1 cellular context compared by ENCODE assay signal in the genomic region with DNA sequence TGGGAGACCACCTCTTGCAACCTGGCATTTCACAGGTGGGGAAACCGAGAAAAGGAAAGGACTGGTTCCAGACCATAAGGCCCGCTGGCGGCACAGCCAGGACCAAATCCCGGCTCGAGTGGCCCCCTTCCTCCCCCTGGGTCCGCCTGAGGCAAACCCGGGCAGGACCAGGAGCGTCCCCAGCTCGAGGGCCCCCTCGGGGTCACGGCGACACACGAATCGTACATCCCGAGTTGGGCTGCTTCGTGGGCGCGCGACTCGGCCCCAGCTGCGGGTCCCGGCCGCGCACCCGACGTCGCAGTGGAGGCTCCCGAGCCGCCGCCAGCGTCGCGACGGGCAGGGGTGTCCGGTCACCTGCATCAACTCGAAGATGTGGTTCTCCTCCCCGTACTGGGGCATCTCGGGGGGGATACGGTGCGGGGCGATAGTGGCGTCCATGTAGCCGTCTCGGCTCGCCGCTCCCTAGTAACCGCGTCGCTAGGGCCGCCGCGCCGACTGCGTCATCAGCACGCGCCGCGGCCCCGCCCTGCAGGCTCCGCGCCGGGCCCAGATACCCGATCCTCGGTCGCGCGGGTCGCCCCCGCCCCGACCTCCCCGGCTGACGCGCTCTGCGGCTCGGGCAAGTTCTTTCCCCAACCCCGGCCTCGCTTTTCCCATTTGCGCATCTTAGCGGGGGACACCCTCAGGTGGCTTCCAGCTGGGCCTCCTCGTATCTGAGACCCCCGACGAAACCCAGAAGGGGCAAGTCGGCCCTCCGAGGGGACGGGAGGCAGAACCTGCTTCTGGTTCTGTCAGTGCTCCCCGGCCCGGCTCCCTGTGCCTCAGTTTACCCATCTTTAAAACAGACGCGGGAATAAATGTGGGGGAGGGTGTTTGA.
TF ChIP-seq lines count a peak whose summit lies in the region.

A gene with protein sequence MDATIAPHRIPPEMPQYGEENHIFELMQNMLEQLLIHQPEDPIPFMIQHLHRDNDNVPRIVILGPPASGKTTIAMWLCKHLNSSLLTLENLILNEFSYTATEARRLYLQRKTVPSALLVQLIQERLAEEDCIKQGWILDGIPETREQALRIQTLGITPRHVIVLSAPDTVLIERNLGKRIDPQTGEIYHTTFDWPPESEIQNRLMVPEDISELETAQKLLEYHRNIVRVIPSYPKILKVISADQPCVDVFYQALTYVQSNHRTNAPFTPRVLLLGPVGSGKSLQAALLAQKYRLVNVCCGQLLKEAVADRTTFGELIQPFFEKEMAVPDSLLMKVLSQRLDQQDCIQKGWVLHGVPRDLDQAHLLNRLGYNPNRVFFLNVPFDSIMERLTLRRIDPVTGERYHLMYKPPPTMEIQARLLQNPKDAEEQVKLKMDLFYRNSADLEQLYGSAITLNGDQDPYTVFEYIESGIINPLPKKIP (minus strand): TSS at position 467 of the 877 bp plus-strand sequence. CDS start 29 bp downstream, at position 438.

TF ChIP-seq in HepG2, 621 proteins besides CTCF, POLR2A, EP300 and RAD21 (continued from another document):
- TF ChIP-seq, protein P1, sequence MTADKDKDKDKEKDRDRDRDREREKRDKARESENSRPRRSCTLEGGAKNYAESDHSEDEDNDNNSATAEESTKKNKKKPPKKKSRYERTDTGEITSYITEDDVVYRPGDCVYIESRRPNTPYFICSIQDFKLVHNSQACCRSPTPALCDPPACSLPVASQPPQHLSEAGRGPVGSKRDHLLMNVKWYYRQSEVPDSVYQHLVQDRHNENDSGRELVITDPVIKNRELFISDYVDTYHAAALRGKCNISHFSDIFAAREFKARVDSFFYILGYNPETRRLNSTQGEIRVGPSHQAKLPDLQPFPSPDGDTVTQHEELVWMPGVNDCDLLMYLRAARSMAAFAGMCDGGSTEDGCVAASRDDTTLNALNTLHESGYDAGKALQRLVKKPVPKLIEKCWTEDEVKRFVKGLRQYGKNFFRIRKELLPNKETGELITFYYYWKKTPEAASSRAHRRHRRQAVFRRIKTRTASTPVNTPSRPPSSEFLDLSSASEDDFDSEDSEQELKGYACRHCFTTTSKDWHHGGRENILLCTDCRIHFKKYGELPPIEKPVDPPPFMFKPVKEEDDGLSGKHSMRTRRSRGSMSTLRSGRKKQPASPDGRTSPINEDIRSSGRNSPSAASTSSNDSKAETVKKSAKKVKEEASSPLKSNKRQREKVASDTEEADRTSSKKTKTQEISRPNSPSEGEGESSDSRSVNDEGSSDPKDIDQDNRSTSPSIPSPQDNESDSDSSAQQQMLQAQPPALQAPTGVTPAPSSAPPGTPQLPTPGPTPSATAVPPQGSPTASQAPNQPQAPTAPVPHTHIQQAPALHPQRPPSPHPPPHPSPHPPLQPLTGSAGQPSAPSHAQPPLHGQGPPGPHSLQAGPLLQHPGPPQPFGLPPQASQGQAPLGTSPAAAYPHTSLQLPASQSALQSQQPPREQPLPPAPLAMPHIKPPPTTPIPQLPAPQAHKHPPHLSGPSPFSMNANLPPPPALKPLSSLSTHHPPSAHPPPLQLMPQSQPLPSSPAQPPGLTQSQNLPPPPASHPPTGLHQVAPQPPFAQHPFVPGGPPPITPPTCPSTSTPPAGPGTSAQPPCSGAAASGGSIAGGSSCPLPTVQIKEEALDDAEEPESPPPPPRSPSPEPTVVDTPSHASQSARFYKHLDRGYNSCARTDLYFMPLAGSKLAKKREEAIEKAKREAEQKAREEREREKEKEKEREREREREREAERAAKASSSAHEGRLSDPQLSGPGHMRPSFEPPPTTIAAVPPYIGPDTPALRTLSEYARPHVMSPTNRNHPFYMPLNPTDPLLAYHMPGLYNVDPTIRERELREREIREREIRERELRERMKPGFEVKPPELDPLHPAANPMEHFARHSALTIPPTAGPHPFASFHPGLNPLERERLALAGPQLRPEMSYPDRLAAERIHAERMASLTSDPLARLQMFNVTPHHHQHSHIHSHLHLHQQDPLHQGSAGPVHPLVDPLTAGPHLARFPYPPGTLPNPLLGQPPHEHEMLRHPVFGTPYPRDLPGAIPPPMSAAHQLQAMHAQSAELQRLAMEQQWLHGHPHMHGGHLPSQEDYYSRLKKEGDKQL (CRISPR knock-in tag; IDR thresholded peaks at IDR 0.05; ENCODE audit: low read depth): no peak
- TF ChIP-seq, protein P2, sequence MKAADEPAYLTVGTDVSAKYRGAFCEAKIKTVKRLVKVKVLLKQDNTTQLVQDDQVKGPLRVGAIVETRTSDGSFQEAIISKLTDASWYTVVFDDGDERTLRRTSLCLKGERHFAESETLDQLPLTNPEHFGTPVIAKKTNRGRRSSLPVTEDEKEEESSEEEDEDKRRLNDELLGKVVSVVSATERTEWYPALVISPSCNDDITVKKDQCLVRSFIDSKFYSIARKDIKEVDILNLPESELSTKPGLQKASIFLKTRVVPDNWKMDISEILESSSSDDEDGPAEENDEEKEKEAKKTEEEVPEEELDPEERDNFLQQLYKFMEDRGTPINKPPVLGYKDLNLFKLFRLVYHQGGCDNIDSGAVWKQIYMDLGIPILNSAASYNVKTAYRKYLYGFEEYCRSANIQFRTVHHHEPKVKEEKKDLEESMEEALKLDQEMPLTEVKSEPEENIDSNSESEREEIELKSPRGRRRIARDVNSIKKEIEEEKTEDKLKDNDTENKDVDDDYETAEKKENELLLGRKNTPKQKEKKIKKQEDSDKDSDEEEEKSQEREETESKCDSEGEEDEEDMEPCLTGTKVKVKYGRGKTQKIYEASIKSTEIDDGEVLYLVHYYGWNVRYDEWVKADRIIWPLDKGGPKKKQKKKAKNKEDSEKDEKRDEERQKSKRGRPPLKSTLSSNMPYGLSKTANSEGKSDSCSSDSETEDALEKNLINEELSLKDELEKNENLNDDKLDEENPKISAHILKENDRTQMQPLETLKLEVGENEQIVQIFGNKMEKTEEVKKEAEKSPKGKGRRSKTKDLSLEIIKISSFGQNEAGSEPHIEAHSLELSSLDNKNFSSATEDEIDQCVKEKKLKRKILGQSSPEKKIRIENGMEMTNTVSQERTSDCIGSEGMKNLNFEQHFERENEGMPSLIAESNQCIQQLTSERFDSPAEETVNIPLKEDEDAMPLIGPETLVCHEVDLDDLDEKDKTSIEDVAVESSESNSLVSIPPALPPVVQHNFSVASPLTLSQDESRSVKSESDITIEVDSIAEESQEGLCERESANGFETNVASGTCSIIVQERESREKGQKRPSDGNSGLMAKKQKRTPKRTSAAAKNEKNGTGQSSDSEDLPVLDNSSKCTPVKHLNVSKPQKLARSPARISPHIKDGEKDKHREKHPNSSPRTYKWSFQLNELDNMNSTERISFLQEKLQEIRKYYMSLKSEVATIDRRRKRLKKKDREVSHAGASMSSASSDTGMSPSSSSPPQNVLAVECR (CRISPR knock-in tag; IDR thresholded peaks at IDR 0.05; ENCODE audit: borderline replicate concordance): peak; percentile 99
- TF ChIP-seq, protein P3, sequence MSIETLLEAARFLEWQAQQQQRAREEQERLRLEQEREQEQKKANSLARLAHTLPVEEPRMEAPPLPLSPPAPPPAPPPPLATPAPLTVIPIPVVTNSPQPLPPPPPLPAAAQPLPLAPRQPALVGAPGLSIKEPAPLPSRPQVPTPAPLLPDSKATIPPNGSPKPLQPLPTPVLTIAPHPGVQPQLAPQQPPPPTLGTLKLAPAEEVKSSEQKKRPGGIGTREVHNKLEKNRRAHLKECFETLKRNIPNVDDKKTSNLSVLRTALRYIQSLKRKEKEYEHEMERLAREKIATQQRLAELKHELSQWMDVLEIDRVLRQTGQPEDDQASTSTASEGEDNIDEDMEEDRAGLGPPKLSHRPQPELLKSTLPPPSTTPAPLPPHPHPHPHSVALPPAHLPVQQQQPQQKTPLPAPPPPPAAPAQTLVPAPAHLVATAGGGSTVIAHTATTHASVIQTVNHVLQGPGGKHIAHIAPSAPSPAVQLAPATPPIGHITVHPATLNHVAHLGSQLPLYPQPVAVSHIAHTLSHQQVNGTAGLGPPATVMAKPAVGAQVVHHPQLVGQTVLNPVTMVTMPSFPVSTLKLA (IDR thresholded peaks at IDR 0.05): no peak
- TF ChIP-seq, protein P4, sequence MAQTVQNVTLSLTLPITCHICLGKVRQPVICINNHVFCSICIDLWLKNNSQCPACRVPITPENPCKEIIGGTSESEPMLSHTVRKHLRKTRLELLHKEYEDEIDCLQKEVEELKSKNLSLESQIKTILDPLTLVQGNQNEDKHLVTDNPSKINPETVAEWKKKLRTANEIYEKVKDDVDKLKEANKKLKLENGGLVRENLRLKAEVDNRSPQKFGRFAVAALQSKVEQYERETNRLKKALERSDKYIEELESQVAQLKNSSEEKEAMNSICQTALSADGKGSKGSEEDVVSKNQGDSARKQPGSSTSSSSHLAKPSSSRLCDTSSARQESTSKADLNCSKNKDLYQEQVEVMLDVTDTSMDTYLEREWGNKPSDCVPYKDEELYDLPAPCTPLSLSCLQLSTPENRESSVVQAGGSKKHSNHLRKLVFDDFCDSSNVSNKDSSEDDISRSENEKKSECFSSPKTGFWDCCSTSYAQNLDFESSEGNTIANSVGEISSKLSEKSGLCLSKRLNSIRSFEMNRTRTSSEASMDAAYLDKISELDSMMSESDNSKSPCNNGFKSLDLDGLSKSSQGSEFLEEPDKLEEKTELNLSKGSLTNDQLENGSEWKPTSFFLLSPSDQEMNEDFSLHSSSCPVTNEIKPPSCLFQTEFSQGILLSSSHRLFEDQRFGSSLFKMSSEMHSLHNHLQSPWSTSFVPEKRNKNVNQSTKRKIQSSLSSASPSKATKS (CRISPR knock-in tag; IDR thresholded peaks at IDR 0.05): no peak
- TF ChIP-seq ZFAT (CRISPR knock-in tag; conservative IDR thresholded peaks at IDR 0.05): 0 out of 2 replicates have a peak, but pooled peaks have one; percentile 41
- TF ChIP-seq NCOA1 (CRISPR knock-in tag; IDR thresholded peaks at IDR 0.05): no peak
- no peak for TF ChIP-seq MAFG (CRISPR knock-in tag; IDR thresholded peaks at IDR 0.05)
- no peak for TF ChIP-seq NKX3-1 (CRISPR knock-in tag; IDR thresholded peaks at IDR 0.05)
- TF ChIP-seq, protein P5, sequence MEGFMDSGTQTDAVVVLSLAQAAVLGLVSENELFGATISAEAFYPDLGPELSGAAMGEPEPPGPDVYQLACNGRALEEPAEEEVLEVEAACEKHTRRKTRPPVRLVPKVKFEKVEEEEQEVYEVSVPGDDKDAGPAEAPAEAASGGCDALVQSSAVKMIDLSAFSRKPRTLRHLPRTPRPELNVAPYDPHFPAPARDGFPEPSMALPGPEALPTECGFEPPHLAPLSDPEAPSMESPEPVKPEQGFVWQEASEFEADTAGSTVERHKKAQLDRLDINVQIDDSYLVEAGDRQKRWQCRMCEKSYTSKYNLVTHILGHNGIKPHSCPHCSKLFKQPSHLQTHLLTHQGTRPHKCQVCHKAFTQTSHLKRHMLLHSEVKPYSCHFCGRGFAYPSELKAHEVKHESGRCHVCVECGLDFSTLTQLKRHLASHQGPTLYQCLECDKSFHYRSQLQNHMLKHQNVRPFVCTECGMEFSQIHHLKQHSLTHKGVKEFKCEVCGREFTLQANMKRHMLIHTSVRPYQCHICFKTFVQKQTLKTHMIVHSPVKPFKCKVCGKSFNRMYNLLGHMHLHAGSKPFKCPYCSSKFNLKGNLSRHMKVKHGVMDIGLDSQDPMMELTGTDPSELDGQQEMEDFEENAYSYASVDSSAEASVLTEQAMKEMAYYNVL (CRISPR knock-in tag; IDR thresholded peaks at IDR 0.05; ENCODE audit: borderline replicate concordance): no peak
- no peak for TF ChIP-seq CENPX (CRISPR knock-in tag; IDR thresholded peaks at IDR 0.05)
